13 cellular contexts compared by ENCODE assay signal in genomic region chr13:100581504-100581903, GRCh38.
"Had no signal": no experiment of that assay in that cellular context is flagged by ENCODE, and none has a peak within 500 bp of the region (broad histone marks: within the 10 kb centered on the region; RNA-seq: fewer than 3 reads in every experiment).

No MANE protein-coding gene starts in this region.

- ATAC-seq: heart left ventricle, left colon, pancreas, right cardiac atrium had no signal

- H3K27me3 Mint-ChIP-seq: memory B cell had no signal

- H3K9me3 Mint-ChIP-seq: memory B cell had no signal

- DNase-seq: activated CD4-positive, alpha-beta T cell treated with anti-CD3 and anti-CD28 coated beads, Interleukin-2, amount 50 U/mL, for 1 hour; activated T-cell treated with anti-CD3 and anti-CD28 coated beads for 4 hours; cortex of kidney; heart left ventricle; left colon; nephron progenitor cell; pancreas; right cardiac atrium; stimulated activated CD4-positive, alpha-beta T cell treated with anti-CD3 and anti-CD28 coated beads, Interleukin-1b, Interleukin-23, amount 100 ng/mL, for 48 hours; transverse colon; uterus had no signal

- H3K4me3 Mint-ChIP-seq: memory B cell, nephron progenitor cell had no signal

- H3K4me1 Mint-ChIP-seq: memory B cell had no signal

- H3K27ac Mint-ChIP-seq: activated T-helper 2 cell treated with anti-CD3 and anti-CD28 coated beads, Interferon-gamma antibody, Interleukin-2, Interleukin-4, amounts not matched to agents 10 μg/mL and 5 μg/mL and 100 μg/mL, durations not matched to agents 14 hours and 24 hours and 36 hours; memory B cell; nephron progenitor cell had no signal
